In the genomic region with DNA sequence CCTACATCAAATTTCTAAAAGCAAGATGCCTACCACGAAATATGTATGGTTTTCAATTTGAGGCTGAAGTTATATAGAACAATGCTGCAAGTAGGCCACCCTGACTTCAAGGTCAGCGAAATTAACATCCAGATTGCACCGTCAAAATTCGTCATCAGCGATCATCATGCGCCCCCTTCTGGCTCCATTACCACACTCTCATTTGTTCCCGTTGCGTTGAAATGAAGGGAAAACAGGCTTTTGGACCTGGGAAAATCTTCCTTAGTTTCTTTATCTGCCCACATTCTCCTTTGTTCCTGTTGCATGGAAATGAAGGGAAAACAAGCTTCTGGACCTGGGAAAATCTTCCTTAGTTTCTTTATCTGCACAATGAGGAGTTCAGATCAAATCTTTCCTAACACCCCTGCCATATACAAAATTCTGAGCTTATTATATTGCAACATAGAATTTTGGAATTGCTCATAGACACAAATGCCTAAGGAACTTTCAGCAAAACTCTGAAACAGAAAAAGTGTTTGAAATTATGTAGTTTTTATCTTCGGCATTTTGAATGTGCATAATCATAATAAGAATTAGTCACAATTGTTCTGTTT, we compare ENCODE assay signal across 8 cellular contexts.
DNase-seq lines count a peak whose midpoint lies in the region; ATAC-seq and TF ChIP-seq lines count a peak whose summit lies in the region.

No MANE protein-coding gene starts in this region.

- H3K27me3 Mint-ChIP-seq in activated CD4-positive, alpha-beta T cell treated with anti-CD3 and anti-CD28 coated beads, Interleukin-2, amount 10 ng/mL, durations not matched to agents 24 days and 14 days = peaks cover 57% of the 10 kb centered on the region
- peaks cover 73% of the 10 kb centered on the region for H3K27me3 Mint-ChIP-seq in mesothelial cell of epicardium (ENCODE audit: low read depth)

- intact Hi-C loops in activated CD4-positive, alpha-beta T cell treated with anti-CD3 and anti-CD28 coated beads, Interleukin-2, amount 10 ng/mL, durations not matched to agents 24 days and 14 days (cut with micrococcal nuclease) = loop anchor here (1.0 kb wide), 2 partner anchors 9 to 261 kb away; no protein-coding TSS in a partner anchor
- intact Hi-C loops in dorsolateral prefrontal cortex (cut with DNase I) = loop anchor here in 1 of 2 donors (10.0 kb wide), 1 partner anchor 234 kb away; no protein-coding TSS in a partner anchor

- ATAC-seq in GM18873 (IDR thresholded peaks at IDR 0.05; ENCODE audit: low FRiP score, unreplicated experiment) (no peak), GM19397 (IDR thresholded peaks at IDR 0.05; ENCODE audit: unreplicated experiment) (no peak)

- H3K27ac Mint-ChIP-seq in activated CD4-positive, alpha-beta T cell treated with anti-CD3 and anti-CD28 coated beads, Interleukin-2, amount 10 ng/mL, durations not matched to agents 24 days and 14 days = no peak overlapping the region
- H3K27ac Mint-ChIP-seq in mesothelial cell of epicardium = no peak overlapping the region

- peak overlapping the region in 1 of 59 donors; percentile 10 for H3K4me3 ChIP-seq in dorsolateral prefrontal cortex

- peaks cover 9% of the 10 kb centered on the region for H3K4me1 Mint-ChIP-seq in activated CD4-positive, alpha-beta T cell treated with anti-CD3 and anti-CD28 coated beads, Interleukin-2, amount 10 ng/mL, durations not matched to agents 24 days and 14 days
- no peaks in the 10 kb centered on the region for H3K4me1 Mint-ChIP-seq in mesothelial cell of epicardium

- peaks cover 0 to 5% (median 0%) of the 10 kb centered on the region in 45 donors for H3K27me3 ChIP-seq in dorsolateral prefrontal cortex

- H3K27ac ChIP-seq in dorsolateral prefrontal cortex = no peak overlapping the region

- TF ChIP-seq CTCF in dorsolateral prefrontal cortex (IDR thresholded peaks at IDR 0.05 in 54 of 56, conservative IDR thresholded peaks at IDR 0.05 in 2 of 56; ENCODE audit: low read depth in 1 of 56, partially characterized antibody in 56 of 56) (peak; percentile 37 to 82 (median 66)), mesothelial cell of epicardium (IDR thresholded peaks at IDR 0.05; ENCODE audit: unreplicated experiment) (peak; percentile 53)

- no peaks in the 10 kb centered on the region for H3K9me3 Mint-ChIP-seq in activated CD4-positive, alpha-beta T cell treated with anti-CD3 and anti-CD28 coated beads, Interleukin-2, amount 10 ng/mL, durations not matched to agents 24 days and 14 days
- H3K9me3 Mint-ChIP-seq in mesothelial cell of epicardium = no peaks in the 10 kb centered on the region

- in situ Hi-C loops in KBM-7 (cut with MboI; ENCODE audit: low pct_unique_long_range_greater_than_20kb, low sequenced_read_pairs) = no loop called here

- peak; percentile 3 for DNase-seq in COLO668 (lab: John Stamatoyannopoulos, UW; ENCODE audit: unreplicated experiment)
- peak; percentile 55 for DNase-seq in KBM-7
- DNase-seq in activated CD4-positive, alpha-beta T cell treated with anti-CD3 and anti-CD28 coated beads, Interleukin-2, amount 10 ng/mL, durations not matched to agents 24 days and 14 days = peak; percentile 89
- peak in 7 of 10 donors; percentile 8 to 56 (median 40) for DNase-seq in dorsolateral prefrontal cortex
- DNase-seq in mesothelial cell of epicardium (ENCODE audit: low spot score in 2 of 2, unreplicated experiment in 2 of 2) = peak in 1 of 2 experiments; percentile 42
- DNase-seq in stimulated activated CD8-positive, alpha-beta memory T cell treated with anti-CD3 and anti-CD28 coated beads, Interleukin-4, amount 100 ng/mL, for 1 hour (ENCODE audit: low read depth in 2 of 2, low spot score in 1 of 2) = peak; percentile 22 to 31

- no peaks in the 10 kb centered on the region for H3K36me3 Mint-ChIP-seq in activated CD4-positive, alpha-beta T cell treated with anti-CD3 and anti-CD28 coated beads, Interleukin-2, amount 10 ng/mL, durations not matched to agents 24 days and 14 days (ENCODE audit: low read depth)
- H3K36me3 Mint-ChIP-seq in mesothelial cell of epicardium = no peaks in the 10 kb centered on the region

- no peak overlapping the region for H3K4me3 Mint-ChIP-seq in activated CD4-positive, alpha-beta T cell treated with anti-CD3 and anti-CD28 coated beads, Interleukin-2, amount 10 ng/mL, durations not matched to agents 24 days and 14 days
- H3K4me3 Mint-ChIP-seq in mesothelial cell of epicardium = no peak overlapping the region
